In the genomic region with DNA sequence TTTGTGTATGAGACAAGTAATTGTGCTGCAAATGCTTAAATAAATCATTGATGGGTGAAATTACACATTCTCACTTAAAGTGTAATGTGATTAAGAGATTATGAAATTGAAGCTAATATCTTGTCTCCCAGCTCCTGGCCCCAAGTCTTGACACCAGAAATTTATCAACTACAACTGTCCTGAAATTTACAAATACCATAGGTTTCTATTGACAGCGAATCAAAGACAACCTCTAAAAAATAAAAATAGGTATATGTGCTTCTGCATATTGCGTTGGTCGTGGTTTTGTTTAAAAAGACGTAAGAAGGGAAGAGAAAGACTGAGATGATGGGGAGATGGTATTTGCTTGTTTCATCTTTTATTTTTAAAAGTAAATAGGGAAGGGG, we compare ENCODE assay signal across 1 cellular context.
TF ChIP-seq lines count a peak whose summit lies in the region.

No MANE protein-coding gene starts in this region.

TF ChIP-seq in HCT116, 20 proteins besides CTCF, POLR2A, EP300 and RAD21:
- TF ChIP-seq, protein P1, sequence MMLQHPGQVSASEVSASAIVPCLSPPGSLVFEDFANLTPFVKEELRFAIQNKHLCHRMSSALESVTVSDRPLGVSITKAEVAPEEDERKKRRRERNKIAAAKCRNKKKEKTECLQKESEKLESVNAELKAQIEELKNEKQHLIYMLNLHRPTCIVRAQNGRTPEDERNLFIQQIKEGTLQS (IDR thresholded peaks at IDR 0.05): no peak
- TF ChIP-seq EZH2 (IDR thresholded peaks at IDR 0.05): no peak
- TF ChIP-seq ZFX (IDR thresholded peaks at IDR 0.05): no peak
- TF ChIP-seq, protein P2, sequence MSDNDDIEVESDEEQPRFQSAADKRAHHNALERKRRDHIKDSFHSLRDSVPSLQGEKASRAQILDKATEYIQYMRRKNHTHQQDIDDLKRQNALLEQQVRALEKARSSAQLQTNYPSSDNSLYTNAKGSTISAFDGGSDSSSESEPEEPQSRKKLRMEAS (IDR thresholded peaks at IDR 0.05): no peak
- TF ChIP-seq FOSL1 (IDR thresholded peaks at IDR 0.05; ENCODE audit: low read depth): no peak
- no peak for TF ChIP-seq ZNF274 (IDR thresholded peaks at IDR 0.05; ENCODE audit: low read depth, low read length)
- TF ChIP-seq EGR1 (IDR thresholded peaks at IDR 0.05; ENCODE audit: low read depth): no peak
- TF ChIP-seq CEBPB (IDR thresholded peaks at IDR 0.05; ENCODE audit: low read depth): no peak
- TF ChIP-seq ELF1 (IDR thresholded peaks at IDR 0.05; ENCODE audit: borderline replicate concordance, low read depth): no peak
- no peak for TF ChIP-seq EZH2phosphoT487 (IDR thresholded peaks at IDR 0.05; ENCODE audit: borderline replicate concordance)
- TF ChIP-seq, protein P3, sequence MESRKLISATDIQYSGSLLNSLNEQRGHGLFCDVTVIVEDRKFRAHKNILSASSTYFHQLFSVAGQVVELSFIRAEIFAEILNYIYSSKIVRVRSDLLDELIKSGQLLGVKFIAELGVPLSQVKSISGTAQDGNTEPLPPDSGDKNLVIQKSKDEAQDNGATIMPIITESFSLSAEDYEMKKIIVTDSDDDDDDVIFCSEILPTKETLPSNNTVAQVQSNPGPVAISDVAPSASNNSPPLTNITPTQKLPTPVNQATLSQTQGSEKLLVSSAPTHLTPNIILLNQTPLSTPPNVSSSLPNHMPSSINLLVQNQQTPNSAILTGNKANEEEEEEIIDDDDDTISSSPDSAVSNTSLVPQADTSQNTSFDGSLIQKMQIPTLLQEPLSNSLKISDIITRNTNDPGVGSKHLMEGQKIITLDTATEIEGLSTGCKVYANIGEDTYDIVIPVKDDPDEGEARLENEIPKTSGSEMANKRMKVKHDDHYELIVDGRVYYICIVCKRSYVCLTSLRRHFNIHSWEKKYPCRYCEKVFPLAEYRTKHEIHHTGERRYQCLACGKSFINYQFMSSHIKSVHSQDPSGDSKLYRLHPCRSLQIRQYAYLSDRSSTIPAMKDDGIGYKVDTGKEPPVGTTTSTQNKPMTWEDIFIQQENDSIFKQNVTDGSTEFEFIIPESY (IDR thresholded peaks at IDR 0.05; ENCODE audit: extremely low read depth, insufficient replicate concordance, low read length): no peak
- TF ChIP-seq, protein P4, sequence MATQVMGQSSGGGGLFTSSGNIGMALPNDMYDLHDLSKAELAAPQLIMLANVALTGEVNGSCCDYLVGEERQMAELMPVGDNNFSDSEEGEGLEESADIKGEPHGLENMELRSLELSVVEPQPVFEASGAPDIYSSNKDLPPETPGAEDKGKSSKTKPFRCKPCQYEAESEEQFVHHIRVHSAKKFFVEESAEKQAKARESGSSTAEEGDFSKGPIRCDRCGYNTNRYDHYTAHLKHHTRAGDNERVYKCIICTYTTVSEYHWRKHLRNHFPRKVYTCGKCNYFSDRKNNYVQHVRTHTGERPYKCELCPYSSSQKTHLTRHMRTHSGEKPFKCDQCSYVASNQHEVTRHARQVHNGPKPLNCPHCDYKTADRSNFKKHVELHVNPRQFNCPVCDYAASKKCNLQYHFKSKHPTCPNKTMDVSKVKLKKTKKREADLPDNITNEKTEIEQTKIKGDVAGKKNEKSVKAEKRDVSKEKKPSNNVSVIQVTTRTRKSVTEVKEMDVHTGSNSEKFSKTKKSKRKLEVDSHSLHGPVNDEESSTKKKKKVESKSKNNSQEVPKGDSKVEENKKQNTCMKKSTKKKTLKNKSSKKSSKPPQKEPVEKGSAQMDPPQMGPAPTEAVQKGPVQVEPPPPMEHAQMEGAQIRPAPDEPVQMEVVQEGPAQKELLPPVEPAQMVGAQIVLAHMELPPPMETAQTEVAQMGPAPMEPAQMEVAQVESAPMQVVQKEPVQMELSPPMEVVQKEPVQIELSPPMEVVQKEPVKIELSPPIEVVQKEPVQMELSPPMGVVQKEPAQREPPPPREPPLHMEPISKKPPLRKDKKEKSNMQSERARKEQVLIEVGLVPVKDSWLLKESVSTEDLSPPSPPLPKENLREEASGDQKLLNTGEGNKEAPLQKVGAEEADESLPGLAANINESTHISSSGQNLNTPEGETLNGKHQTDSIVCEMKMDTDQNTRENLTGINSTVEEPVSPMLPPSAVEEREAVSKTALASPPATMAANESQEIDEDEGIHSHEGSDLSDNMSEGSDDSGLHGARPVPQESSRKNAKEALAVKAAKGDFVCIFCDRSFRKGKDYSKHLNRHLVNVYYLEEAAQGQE (IDR thresholded peaks at IDR 0.05; ENCODE audit: low read depth): no peak
- no peak for TF ChIP-seq SRF (IDR thresholded peaks at IDR 0.05; ENCODE audit: low read depth)
- TF ChIP-seq JUND (IDR thresholded peaks at IDR 0.05): no peak
- TF ChIP-seq SP1 (IDR thresholded peaks at IDR 0.05; ENCODE audit: low read depth): no peak
- no peak for TF ChIP-seq YY1 (IDR thresholded peaks at IDR 0.05; ENCODE audit: extremely low read depth, insufficient replicate concordance, low read depth, low read length)
- TF ChIP-seq POLR2AphosphoS5 (IDR thresholded peaks at IDR 0.05; ENCODE audit: low read depth, low read length): no peak
- TF ChIP-seq SIN3A (IDR thresholded peaks at IDR 0.05; ENCODE audit: low read depth): no peak
